Comparison of ENCODE assay signal across 22 cellular contexts in the genomic region with DNA sequence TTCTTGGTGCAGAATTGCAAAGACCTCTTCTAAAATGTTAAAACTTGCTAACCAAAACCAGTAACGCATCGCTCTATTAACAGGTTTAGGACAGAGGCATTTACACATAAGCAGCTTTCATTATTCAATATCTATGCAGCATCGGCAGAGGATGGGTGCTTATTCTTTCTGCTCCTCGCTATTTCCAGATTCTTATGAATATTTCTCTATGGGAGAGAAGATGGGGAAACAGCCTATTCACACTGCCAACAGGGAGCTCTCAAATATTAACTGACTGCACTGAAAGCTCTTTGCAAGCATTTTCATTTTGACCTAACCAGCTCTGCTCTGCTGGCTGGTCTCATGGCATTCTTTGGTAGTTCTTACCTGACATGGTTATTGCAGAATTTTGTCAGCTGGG. TPM values are rescaled to one million over a fixed set of nuclear protein-coding genes. Genes with fewer than 3 reads are reported as not detected.
A peak's percentile ranks its signal among the peaks of the same experiment; 100 is the strongest.
DNase-seq lines count a peak whose midpoint lies in the region; ATAC-seq, FAIRE-seq and TF ChIP-seq lines count a peak whose summit lies in the region.
"Had no signal": no experiment of that assay in that cellular context is flagged by ENCODE, and none has a peak within 500 bp of the region (broad histone marks: within the 10 kb centered on the region; RNA-seq: fewer than 3 reads in every experiment).

No MANE protein-coding gene starts in this region.

- peaks cover 45% of the 10 kb centered on the region for H3K79me2 ChIP-seq in GM12878 (ENCODE audit: control insufficient read depth, insufficient read depth, low read length)

- H3K9me3 ChIP-seq in GM12878 (replicated peaks; ENCODE audit: control insufficient read depth, insufficient read depth, low read length) = peaks cover 2% of the 10 kb centered on the region; the same call in 1 of the 3 replicates
- H3K9me3 ChIP-seq: esophagus squamous epithelium, right atrium auricular region, transverse colon had no signal

- 81% methylated on average over 4 of the region's 4 CpGs for WGBS in GM12878 (ENCODE audit: insufficient coverage, insufficient replicate concordance, low lambda C conversion rate, missing lambda C conversion rate)

- no peak overlapping the region for H2AFZ ChIP-seq in GM12878 (ENCODE audit: control insufficient read depth, low read depth, low read length)

- no peak for TF ChIP-seq EP300 in GM12878 (IDR thresholded peaks at IDR 0.05; ENCODE audit: borderline replicate concordance in 1 of 2, control insufficient read depth in 1 of 2, low read depth in 2 of 2, low read length in 2 of 2)

- BruUV-seq in GM12878 (replicated peaks; lab: Mats Ljungman, UMichigan) = no TSS peak

- no peak overlapping the region; the same call in 1 of the 2 replicates for H3K9ac ChIP-seq in GM12878 (ENCODE audit: control insufficient read depth, insufficient read depth, low read length)

- no peaks in the 10 kb centered on the region for H4K20me1 ChIP-seq in GM12878 (ENCODE audit: control insufficient read depth, insufficient read depth)

- RAD21 ChIA-PET in GM12878 (lab: Charles Lee; ENCODE audit: unreplicated experiment) = interaction anchor here (1.1 to 4.3 kb wide), 7 partner anchors 10 to 58 kb away, joined by 3 to 71 read pairs (median 30); a partner anchor contains a TSS

- H3K36me3 ChIP-seq in GM06990 (ENCODE audit: control insufficient read depth, insufficient read depth, low read length) (no peaks in the 10 kb centered on the region; the same call in 1 of the 2 replicates), GM12878 (ENCODE audit: control insufficient read depth in 2 of 2, insufficient read depth in 2 of 2, low read length in 1 of 2) (peaks cover 0 to 7% of the 10 kb centered on the region in 2 experiments; a peak in 2 of 4 replicates)
- H3K36me3 ChIP-seq: esophagus squamous epithelium, right atrium auricular region had no signal

- H3K4me3 ChIP-seq in GM06990 (replicated peaks; ENCODE audit: low read depth, low read length) = peak overlapping the region; percentile 49
- H3K4me3 ChIP-seq in GM12878 = peak overlapping the region; percentile 25; the same call in 1 of the 2 replicates
- H3K4me3 ChIP-seq: esophagus squamous epithelium, right atrium auricular region, SK-N-MC, transverse colon had no signal

- peaks cover 25% of the 10 kb centered on the region for H3K4me1 ChIP-seq in GM12878 (ENCODE audit: control insufficient read depth, insufficient read depth, low read length)
- no peaks in the 10 kb centered on the region for H3K4me1 ChIP-seq in foreskin keratinocyte

- intact Hi-C loops in GM12878 (cut with micrococcal nuclease; ENCODE audit: unreplicated experiment) = no loop called here

- SMC1A ChIA-PET in GM12878 (lab: Charles Lee; ENCODE audit: uncharacterized antibody, unreplicated experiment) = interaction anchor here (0.9 to 20.0 kb wide), 8 partner anchors 10 to 55 kb away, joined by 3 to 478 read pairs (median 4); a partner anchor contains a TSS

- peak overlapping the region; percentile 52 for H3K4me2 ChIP-seq in GM12878 (ENCODE audit: control insufficient read depth, insufficient read depth)

- TF ChIP-seq RAD21 in GM12878 (IDR thresholded peaks at IDR 0.05; ENCODE audit: insufficient read depth, low read depth, low read length) = no peak

- ATAC-seq in HG02885 (IDR thresholded peaks at IDR 0.05; ENCODE audit: poor library complexity, unreplicated experiment) (peak; percentile 15), GM12878 (peak; percentile 2), foreskin keratinocyte (no peak), HG03039 (IDR thresholded peaks at IDR 0.05; ENCODE audit: unreplicated experiment) (no peak)
- ATAC-seq: activated CD4-positive, CD25-positive, alpha-beta regulatory T cell treated with anti-CD3 and anti-CD28 coated beads, Interleukin-2, amount 50 U/mL, for 24 hours had no signal

- TF ChIP-seq CTCF in GM06990 (IDR thresholded peaks at IDR 0.05; ENCODE audit: insufficient read depth, low read length, poor library complexity, severe bottlenecking) = no peak
- TF ChIP-seq CTCF in GM12878 (IDR thresholded peaks at IDR 0.05 in 2 of 3, conservative IDR thresholded peaks at IDR 0.05 in 1 of 3; ENCODE audit: control insufficient read depth in 2 of 3, extremely low read depth in 1 of 3, insufficient read depth in 1 of 3, low read depth in 3 of 3, low read length in 3 of 3) = no peak
- TF ChIP-seq CTCF in foreskin keratinocyte (conservative IDR thresholded peaks at IDR 0.05) = no peak

- CTCF ChIA-PET in GM12878 (lab: Yijun Ruan, JAX) = interaction anchor here (0.9 to 14.7 kb wide), 8 partner anchors 11 to 137 kb away, joined by 3 to 113 read pairs (median 4); a partner anchor contains a TSS

- TF ChIP-seq POLR2A in GM12878 (IDR thresholded peaks at IDR 0.05; ENCODE audit: low read depth, low read length) = no peak

- in situ Hi-C loops in GM12878 (cut with MboI) = loop anchor here (25.0 kb wide), 1 partner anchor 1964 kb away; no protein-coding TSS in a partner anchor

- FAIRE-seq in GM12878 (lab: Jason Lieb, UNC) = no peak
- FAIRE-seq: D721Med, RCC 7860 had no signal

- POLR2A ChIA-PET in GM12878 (lab: Charles Lee) = interaction anchor here (4.1 to 15.0 kb wide), 3 partner anchors 15 to 31 kb away, joined by 20 to 254 read pairs (median 52); a partner anchor contains a TSS

- no peak for DNase-seq in GM06990 (ENCODE audit: extremely low read depth, insufficient read length)
- DNase-seq in GM12878 (ENCODE audit: low read depth, low spot score) = no peak
- DNase-seq in renal cortical epithelial cell (ENCODE audit: low read depth) = peak; percentile 16
- DNase-seq in foreskin keratinocyte = no peak
- DNase-seq in GM03348 (ENCODE audit: low spot score) = no peak
- DNase-seq: activated CD8-positive, alpha-beta memory T cell treated with anti-CD3 and anti-CD28 coated beads for 24 hours; amygdala; esophagus squamous epithelium; IMR-90; MM.1S; NCI-H146; stimulated activated CD4-positive, alpha-beta T cell treated with anti-CD3 and anti-CD28 coated beads, Interleukin-15, amount 100 ng/mL, for 24 hours; T-helper 9 cell; transverse colon had no signal

- H3K27me3 ChIP-seq in GM06990 (replicated peaks; ENCODE audit: control insufficient read depth, insufficient read depth, low read length) (no peaks in the 10 kb centered on the region), GM12878 (replicated peaks in 1 of 2; ENCODE audit: control insufficient read depth in 2 of 2, insufficient read depth in 2 of 2, low read length in 1 of 2) (no peaks in the 10 kb centered on the region), foreskin keratinocyte (no peaks in the 10 kb centered on the region)
- H3K27me3 ChIP-seq: esophagus squamous epithelium, right atrium auricular region, transverse colon had no signal

- peak overlapping the region; percentile 79 for H3K27ac ChIP-seq in GM12878 (ENCODE audit: control insufficient read depth, insufficient read depth)
- H3K27ac ChIP-seq in foreskin keratinocyte = no peak overlapping the region
- H3K27ac ChIP-seq: esophagus squamous epithelium, HL-60, right atrium auricular region, SK-N-MC, transverse colon had no signal

TF ChIP-seq in GM12878, 131 proteins besides CTCF, POLR2A, EP300 and RAD21:
- TF ChIP-seq, protein P1, sequence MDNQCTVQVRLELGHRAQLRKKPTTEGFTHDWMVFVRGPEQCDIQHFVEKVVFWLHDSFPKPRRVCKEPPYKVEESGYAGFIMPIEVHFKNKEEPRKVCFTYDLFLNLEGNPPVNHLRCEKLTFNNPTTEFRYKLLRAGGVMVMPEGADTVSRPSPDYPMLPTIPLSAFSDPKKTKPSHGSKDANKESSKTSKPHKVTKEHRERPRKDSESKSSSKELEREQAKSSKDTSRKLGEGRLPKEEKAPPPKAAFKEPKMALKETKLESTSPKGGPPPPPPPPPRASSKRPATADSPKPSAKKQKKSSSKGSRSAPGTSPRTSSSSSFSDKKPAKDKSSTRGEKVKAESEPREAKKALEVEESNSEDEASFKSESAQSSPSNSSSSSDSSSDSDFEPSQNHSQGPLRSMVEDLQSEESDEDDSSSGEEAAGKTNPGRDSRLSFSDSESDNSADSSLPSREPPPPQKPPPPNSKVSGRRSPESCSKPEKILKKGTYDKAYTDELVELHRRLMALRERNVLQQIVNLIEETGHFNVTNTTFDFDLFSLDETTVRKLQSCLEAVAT (IDR thresholded peaks at IDR 0.05) = 0 out of 2 replicates have a peak, but pooled peaks have one; percentile 11
- no peak for TF ChIP-seq SUZ12 (IDR thresholded peaks at IDR 0.05; ENCODE audit: unreplicated experiment)

RNA-seq across cellular contexts. Expression of a gene that starts 30.3 kb away (rescaled TPM):
- 1,209 and 1,224 TPM in 2 replicates for total RNA-seq in GM12878 (2013; cell fraction: nucleolus; rRNA removed)
- total RNA-seq in GM12878 (2014; rRNA removed) = 55.2 and 73.8 TPM in 2 replicates
- 72.5 and 78.7 TPM in 2 replicates for total RNA-seq in GM12878 (2014; rRNA removed; fragmentation: Illumina TruSeq; extraction: Trizol)
- total RNA-seq in GM12878 (2021) = 50.4 and 50.6 TPM in 2 replicates
- 16.1 TPM for polyA plus RNA-seq in GM12878 (2011; ENCODE audit: low read depth)
- polyA plus RNA-seq in GM12878 (2011; rRNA removed) = 116 and 194 TPM in 2 replicates
- 27.1 and 34.0 TPM in 2 replicates for polyA plus RNA-seq in GM12878 (2011; cell fraction: cytosol; rRNA removed)
- 252 and 314 TPM in 2 replicates for polyA plus RNA-seq in GM12878 (2011; cell fraction: nucleus; rRNA removed)
- 22.0 and 41.8 TPM in 2 replicates for polyA plus RNA-seq in GM12878 (2012)
- polyA plus RNA-seq in GM12878 (2014; fragmentation: Illumina TruSeq; extraction: Trizol) = 43.3 and 60.0 TPM in 2 replicates
- polyA plus RNA-seq in GM12878 (2014; fragmentation: Nextera tagmentation; extraction: Ambion mirVana) = 1 to 10 TPM; 9.0 to 9.5 TPM
- polyA plus RNA-seq in GM12878 (2014; rRNA removed) = 26.2 and 31.2 TPM in 2 replicates
- 10 to 100 TPM; 14.4 to 18.5 TPM for polyA plus RNA-seq in GM12878 (2016; fragmentation: Nextera tagmentation; extraction: Ambion mirVana)
- polyA minus RNA-seq in GM12878 (2011; rRNA and poly(A)+ RNA removed) = 213 and 243 TPM in 2 replicates
- polyA minus RNA-seq in GM12878 (2011; cell fraction: cytosol; rRNA and poly(A)+ RNA removed) = 58.3 and 60.7 TPM in 2 replicates
- 380 and 488 TPM in 2 replicates for polyA minus RNA-seq in GM12878 (2011; cell fraction: nucleus; rRNA and poly(A)+ RNA removed)
- 4.0 and 38.4 TPM in 2 replicates for total RNA-seq in renal cortical epithelial cell
- total RNA-seq in foreskin keratinocyte = 0.14 and 0.20 TPM in 2 replicates
- 0.02 TPM in 1 of 2 replicates, not detected in the other for polyA plus RNA-seq in foreskin keratinocyte

Comparison
In these comparisons a context has a peak if more than half of its experiments do, and no peak if none do; other contexts are left out.
1. ATAC-seq: peak in HG02885 (single experiment) and GM12878 (single experiment); none in foreskin keratinocyte (single experiment) and HG03039 (single experiment).